ENCODE assay signal across 1 cellular context in genomic region chr9:91790912-91791311, GRCh38.
A peak's percentile ranks its signal among the peaks of the same experiment; 100 is the strongest.
TF ChIP-seq lines count a peak whose summit lies in the region.

No MANE protein-coding gene starts in this region.

TF ChIP-seq in IMR-90, 13 proteins besides CTCF, POLR2A, EP300 and RAD21:
- TF ChIP-seq USF2 (IDR thresholded peaks at IDR 0.05; ENCODE audit: low read depth, low read length) (no peak), FOS (IDR thresholded peaks at IDR 0.05; ENCODE audit: low read depth, low read length) (peak; percentile 62)
TF ChIP-seq in IMR-90: peak in this region for 1.
